In the genomic region with DNA sequence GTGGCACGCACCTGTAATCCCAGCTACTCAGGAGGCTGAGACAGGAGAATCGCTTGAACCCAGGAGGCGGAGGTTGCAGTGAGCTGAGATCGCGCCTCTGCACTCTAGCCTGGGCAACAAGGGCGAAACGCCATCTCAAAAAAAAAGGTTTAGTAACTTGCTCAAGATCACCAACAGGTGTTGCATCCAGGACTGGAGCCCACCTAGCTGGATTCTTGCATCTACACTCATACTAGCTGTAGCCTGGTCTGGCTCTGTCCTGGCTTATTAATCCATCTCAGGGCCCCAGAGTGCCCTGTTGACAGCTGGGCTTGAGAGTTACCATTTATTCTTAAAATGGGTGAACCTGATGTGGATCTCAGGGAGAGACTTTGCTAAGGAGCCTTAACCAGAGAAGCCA, we compare ENCODE assay signal across 19 cellular contexts.
"Had no signal": no experiment of that assay in that cellular context is flagged by ENCODE, and none has a peak within 500 bp of the region (broad histone marks: within the 10 kb centered on the region; RNA-seq: fewer than 3 reads in every experiment).

No MANE protein-coding gene starts in this region.

- H3K27ac Mint-ChIP-seq: natural killer cell; stimulated activated effector memory CD8-positive, alpha-beta T cell treated with anti-CD3 and anti-CD28 coated beads, Interleukin-12 subunit alpha, Interleukin-12 subunit beta, amount 100 ng/mL, for 72 hours had no signal

- H3K4me3 Mint-ChIP-seq: natural killer cell; stimulated activated effector memory CD8-positive, alpha-beta T cell treated with anti-CD3 and anti-CD28 coated beads, Interleukin-12 subunit alpha, Interleukin-12 subunit beta, amount 100 ng/mL, for 72 hours had no signal

- H3K9me3 Mint-ChIP-seq: natural killer cell; neural progenitor cell; stimulated activated effector memory CD8-positive, alpha-beta T cell treated with anti-CD3 and anti-CD28 coated beads, Interleukin-12 subunit alpha, Interleukin-12 subunit beta, amount 100 ng/mL, for 72 hours had no signal

- H3K27ac ChIP-seq: coronary artery, neural progenitor cell, ovary, suprapubic skin, tibial artery had no signal

- H3K9me3 ChIP-seq: ovary, suprapubic skin, tibial artery had no signal

- H3K36me3 Mint-ChIP-seq: natural killer cell; neural progenitor cell; stimulated activated effector memory CD8-positive, alpha-beta T cell treated with anti-CD3 and anti-CD28 coated beads, Interleukin-12 subunit alpha, Interleukin-12 subunit beta, amount 100 ng/mL, for 72 hours had no signal

- H3K4me3 ChIP-seq: coronary artery, neural progenitor cell, ovary, smooth muscle cell, suprapubic skin, tibial artery had no signal

- H3K27me3 ChIP-seq: neural progenitor cell, ovary had no signal

- H3K27me3 Mint-ChIP-seq: progenitor cell of endocrine pancreas had no signal

- ATAC-seq: left lobe of liver; natural killer cell; right cardiac atrium; stimulated activated effector memory CD8-positive, alpha-beta T cell treated with anti-CD3 and anti-CD28 coated beads, Interleukin-12 subunit alpha, Interleukin-12 subunit beta, amount 100 ng/mL, for 72 hours; stimulated activated naive CD8-positive, alpha-beta T cell treated with anti-CD3 and anti-CD28 coated beads, Interleukin-15, Interleukin-2, amounts not matched to agents 100 U/mL and 50 U/mL, for 24 hours had no signal

- H3K4me1 Mint-ChIP-seq: natural killer cell; stimulated activated effector memory CD8-positive, alpha-beta T cell treated with anti-CD3 and anti-CD28 coated beads, Interleukin-12 subunit alpha, Interleukin-12 subunit beta, amount 100 ng/mL, for 72 hours had no signal

- H3K36me3 ChIP-seq: neural progenitor cell, ovary, suprapubic skin, tibial artery had no signal

- DNase-seq: effector CD4-positive, alpha-beta T cell; foreskin melanocyte; hippocampal formation; kidney glomerular epithelial cell; mammary epithelial cell; natural killer cell; ovary; right cardiac atrium; stimulated activated CD4-positive, alpha-beta T cell treated with anti-CD3 and anti-CD28 coated beads, Interleukin-4, amount 100 ng/mL, for 1 hour; stimulated activated CD8-positive, alpha-beta memory T cell treated with anti-CD3 and anti-CD28 coated beads, Interleukin-4, amount 100 ng/mL, for 48 hours; stimulated activated naive CD8-positive, alpha-beta T cell treated with anti-CD3 and anti-CD28 coated beads, Interleukin-15, Interleukin-2, amounts not matched to agents 100 U/mL and 50 U/mL, for 24 hours; tibial artery had no signal
